In the genomic region with DNA sequence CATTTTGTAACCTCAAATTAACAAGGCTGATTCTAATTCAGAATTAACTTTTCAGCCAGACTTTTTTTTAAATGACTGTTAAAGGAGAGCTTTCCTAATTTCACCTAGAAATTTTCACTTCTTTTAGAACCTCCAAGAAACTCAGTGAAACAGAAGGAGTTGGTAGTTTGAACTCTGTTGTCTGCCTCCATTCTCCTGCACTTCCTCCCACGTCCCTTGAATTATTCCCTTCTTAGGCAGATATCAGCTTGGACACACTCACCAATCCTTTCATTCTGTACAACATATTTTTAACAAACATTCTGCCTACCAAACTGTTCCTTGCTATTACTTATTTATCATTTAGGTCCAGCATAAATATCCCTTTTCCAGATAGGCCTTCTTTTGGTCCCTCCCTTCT, we compare ENCODE assay signal across 21 cellular contexts.
DNase-seq lines count a peak whose midpoint lies in the region; ATAC-seq and TF ChIP-seq lines count a peak whose summit lies in the region.
"Had no signal": no experiment of that assay in that cellular context is flagged by ENCODE, and none has a peak within 500 bp of the region (broad histone marks: within the 10 kb centered on the region; RNA-seq: fewer than 3 reads in every experiment).

No MANE protein-coding gene starts in this region.

- H3K9me2 ChIP-seq in hepatocyte (replicated peaks; ENCODE audit: insufficient read depth), result no peaks in the 10 kb centered on the region

- ATAC-seq in activated naive CD8-positive, alpha-beta T cell treated with anti-CD3 and anti-CD28 coated beads, Interleukin-2, amount 50 U/mL, for 24 hours, result no peak
- no peak for ATAC-seq in T-helper 17 cell
- ATAC-seq in stimulated activated effector memory CD8-positive, alpha-beta T cell treated with anti-CD3 and anti-CD28 coated beads, Interleukin-12 subunit alpha, Interleukin-12 subunit beta, amount 100 ng/mL, for 72 hours, result no peak
- ATAC-seq in GM19467 (IDR thresholded peaks at IDR 0.05; ENCODE audit: unreplicated experiment), result no peak
- ATAC-seq in HG03342 (IDR thresholded peaks at IDR 0.05; ENCODE audit: unreplicated experiment), result no peak

- H3K27me3 Mint-ChIP-seq in activated naive CD8-positive, alpha-beta T cell treated with anti-CD3 and anti-CD28 coated beads, Interleukin-2, amount 50 U/mL, for 24 hours, result no peaks in the 10 kb centered on the region
- no peaks in the 10 kb centered on the region for H3K27me3 Mint-ChIP-seq in activated naive CD8-positive, alpha-beta T cell treated with anti-CD3 and anti-CD28 coated beads for 36 hours
- no peaks in the 10 kb centered on the region for H3K27me3 Mint-ChIP-seq in T-helper 17 cell

- no peaks in the 10 kb centered on the region for H4K20me1 ChIP-seq in hepatocyte (ENCODE audit: insufficient read depth, poor library complexity, severe bottlenecking)

- peak overlapping the region; percentile 3 for H3K27ac ChIP-seq in hepatocyte
- H3K27ac ChIP-seq: GM23248 had no signal

- H2AFZ ChIP-seq in hepatocyte, result no peak overlapping the region
- H2AFZ ChIP-seq: GM23248 had no signal

- WGBS in hepatocyte (ENCODE audit: low lambda C conversion rate, missing lambda C conversion rate), result 47% methylated on average over 1 of the region's 1 CpG

- H3K27ac Mint-ChIP-seq in activated naive CD8-positive, alpha-beta T cell treated with anti-CD3 and anti-CD28 coated beads, Interleukin-2, amount 50 U/mL, for 24 hours, result peak overlapping the region; percentile 23
- no peak overlapping the region for H3K27ac Mint-ChIP-seq in activated naive CD8-positive, alpha-beta T cell treated with anti-CD3 and anti-CD28 coated beads for 36 hours
- peak overlapping the region; percentile 67 for H3K27ac Mint-ChIP-seq in T-helper 17 cell
- peak overlapping the region; percentile 27 for H3K27ac Mint-ChIP-seq in stimulated activated effector memory CD8-positive, alpha-beta T cell treated with anti-CD3 and anti-CD28 coated beads, Interleukin-12 subunit alpha, Interleukin-12 subunit beta, amount 100 ng/mL, for 72 hours
- H3K27ac Mint-ChIP-seq: CD14-positive monocyte had no signal

- peak overlapping the region; percentile 21 for H3K4me2 ChIP-seq in hepatocyte

- no peaks in the 10 kb centered on the region for H3K4me1 ChIP-seq in hepatocyte (ENCODE audit: insufficient read depth)

- TF ChIP-seq CTCF in hepatocyte (IDR thresholded peaks at IDR 0.05; ENCODE audit: poor library complexity), result no peak

- peaks cover 43% of the 10 kb centered on the region for H3K36me3 Mint-ChIP-seq in activated naive CD8-positive, alpha-beta T cell treated with anti-CD3 and anti-CD28 coated beads, Interleukin-2, amount 50 U/mL, for 24 hours (ENCODE audit: low read depth)
- peaks cover 23% of the 10 kb centered on the region for H3K36me3 Mint-ChIP-seq in activated naive CD8-positive, alpha-beta T cell treated with anti-CD3 and anti-CD28 coated beads for 36 hours
- H3K36me3 Mint-ChIP-seq in T-helper 17 cell (ENCODE audit: low read depth), result peaks cover 4% of the 10 kb centered on the region
- H3K36me3 Mint-ChIP-seq in stimulated activated effector memory CD8-positive, alpha-beta T cell treated with anti-CD3 and anti-CD28 coated beads, Interleukin-12 subunit alpha, Interleukin-12 subunit beta, amount 100 ng/mL, for 72 hours, result peaks cover 87% of the 10 kb centered on the region

- H3K4me3 ChIP-seq in hepatocyte, result no peak overlapping the region
- H3K4me3 ChIP-seq: GM23248 had no signal

- no peak overlapping the region for H3K4me3 Mint-ChIP-seq in activated naive CD8-positive, alpha-beta T cell treated with anti-CD3 and anti-CD28 coated beads, Interleukin-2, amount 50 U/mL, for 24 hours
- no peak overlapping the region for H3K4me3 Mint-ChIP-seq in activated naive CD8-positive, alpha-beta T cell treated with anti-CD3 and anti-CD28 coated beads for 36 hours
- H3K4me3 Mint-ChIP-seq in T-helper 17 cell, result peak overlapping the region; percentile 47
- no peak overlapping the region for H3K4me3 Mint-ChIP-seq in stimulated activated effector memory CD8-positive, alpha-beta T cell treated with anti-CD3 and anti-CD28 coated beads, Interleukin-12 subunit alpha, Interleukin-12 subunit beta, amount 100 ng/mL, for 72 hours
- H3K4me3 Mint-ChIP-seq: CD14-positive monocyte had no signal

- DNase-seq in activated naive CD8-positive, alpha-beta T cell treated with anti-CD3 and anti-CD28 coated beads, Interleukin-2, amount 50 U/mL, for 24 hours, result no peak
- DNase-seq in activated naive CD8-positive, alpha-beta T cell treated with anti-CD3 and anti-CD28 coated beads for 36 hours, result no peak
- DNase-seq in T-helper 17 cell, result no peak
- DNase-seq in hepatocyte (ENCODE audit: low spot score), result no peak
- DNase-seq in stimulated activated effector memory CD8-positive, alpha-beta T cell treated with anti-CD3 and anti-CD28 coated beads, Interleukin-12 subunit alpha, Interleukin-12 subunit beta, amount 100 ng/mL, for 72 hours (ENCODE audit: low spot score in 2 of 2), result no peak
- no peak for DNase-seq in DMS114 treated with DMSO at 0.1 percent for 48 hours (lab: John Stamatoyannopoulos, UW; ENCODE audit: unreplicated experiment)
- DNase-seq: Calu3, DMS79, GM23248, KG1, NCI-H1436, NCI-H2029, NCI-H2171 treated with DMSO at 0.1 percent for 48 hours, NCI-H446 treated with DMSO at 0.1 percent for 48 hours, NCI-H748 treated with DMSO at 0.1 percent for 48 hours, OCI-M1, RPMI8226, SIG-M5 had no signal

- peaks cover 6% of the 10 kb centered on the region for H3K4me1 Mint-ChIP-seq in activated naive CD8-positive, alpha-beta T cell treated with anti-CD3 and anti-CD28 coated beads, Interleukin-2, amount 50 U/mL, for 24 hours
- peaks cover 7% of the 10 kb centered on the region for H3K4me1 Mint-ChIP-seq in activated naive CD8-positive, alpha-beta T cell treated with anti-CD3 and anti-CD28 coated beads for 36 hours
- H3K4me1 Mint-ChIP-seq in T-helper 17 cell, result peaks cover 18% of the 10 kb centered on the region
- peaks cover 13% of the 10 kb centered on the region for H3K4me1 Mint-ChIP-seq in stimulated activated effector memory CD8-positive, alpha-beta T cell treated with anti-CD3 and anti-CD28 coated beads, Interleukin-12 subunit alpha, Interleukin-12 subunit beta, amount 100 ng/mL, for 72 hours
- H3K4me1 Mint-ChIP-seq: CD14-positive monocyte had no signal

- H3K36me3 ChIP-seq in hepatocyte (replicated peaks; ENCODE audit: insufficient read depth, low read depth), result no peaks in the 10 kb centered on the region

- H3K9me3 Mint-ChIP-seq in activated naive CD8-positive, alpha-beta T cell treated with anti-CD3 and anti-CD28 coated beads, Interleukin-2, amount 50 U/mL, for 24 hours, result no peaks in the 10 kb centered on the region
- H3K9me3 Mint-ChIP-seq in activated naive CD8-positive, alpha-beta T cell treated with anti-CD3 and anti-CD28 coated beads for 36 hours, result no peaks in the 10 kb centered on the region
- no peaks in the 10 kb centered on the region for H3K9me3 Mint-ChIP-seq in stimulated activated effector memory CD8-positive, alpha-beta T cell treated with anti-CD3 and anti-CD28 coated beads, Interleukin-12 subunit alpha, Interleukin-12 subunit beta, amount 100 ng/mL, for 72 hours
- H3K9me3 Mint-ChIP-seq: CD14-positive monocyte had no signal

- H3K27me3 ChIP-seq in hepatocyte, result no peaks in the 10 kb centered on the region

- H3K9me3 ChIP-seq in T-helper 17 cell (ENCODE audit: control insufficient read depth, low read length, poor library complexity, severe bottlenecking) (no peaks in the 10 kb centered on the region), hepatocyte (ENCODE audit: low read depth) (no peaks in the 10 kb centered on the region)

- no peaks in the 10 kb centered on the region for H3K79me2 ChIP-seq in hepatocyte
